ENCODE assay signal across 18 cellular contexts in the genomic region with DNA sequence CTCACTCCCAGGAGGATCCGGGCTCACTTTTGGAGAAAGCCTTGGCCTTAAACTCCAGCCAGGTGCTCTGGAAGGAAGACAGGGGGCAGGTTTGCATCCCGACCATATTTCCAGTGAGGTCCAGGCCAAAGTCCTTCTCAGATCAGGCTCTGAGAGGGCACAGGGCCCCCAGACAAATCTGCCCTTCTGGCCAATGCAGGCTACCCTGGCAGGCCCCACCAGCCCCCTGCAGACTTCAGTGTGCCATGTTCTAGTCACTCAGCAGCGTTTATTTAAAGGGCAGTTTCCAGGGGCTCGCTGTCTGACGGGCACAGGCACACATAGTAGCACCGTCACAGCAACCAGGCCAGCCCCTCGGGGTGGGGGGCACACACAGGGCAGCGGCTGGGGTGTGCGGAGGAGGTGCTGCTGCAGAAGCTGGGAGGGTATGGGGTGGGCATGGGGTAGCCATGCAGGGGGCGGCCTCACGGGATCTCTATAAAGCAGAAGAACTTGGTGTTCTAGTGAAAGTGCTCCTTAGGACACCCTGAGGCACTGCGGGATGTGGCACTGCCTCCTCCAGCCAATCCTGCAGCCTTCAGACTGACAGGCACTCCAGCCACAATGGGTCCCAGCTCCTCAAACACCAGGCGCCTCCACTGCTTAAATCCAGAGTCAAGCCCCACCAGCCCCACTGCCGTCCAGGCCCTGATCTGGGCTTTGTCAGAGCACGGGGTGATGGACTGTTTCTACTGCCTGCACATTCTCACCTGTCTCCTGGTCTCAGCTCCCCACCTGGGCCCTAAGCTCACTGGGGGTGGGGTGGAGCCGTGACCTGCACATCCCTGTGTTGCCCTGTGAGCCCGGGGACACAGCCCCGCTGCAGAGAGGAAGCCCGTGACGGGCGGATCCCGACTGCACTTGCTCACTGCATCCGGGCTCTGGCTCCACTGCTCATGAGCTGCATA. TPM values are rescaled to one million over a fixed set of nuclear protein-coding genes. Genes with fewer than 3 reads are reported as not detected.
A peak's percentile ranks its signal among the peaks of the same experiment; 100 is the strongest.
DNase-seq lines count a peak whose midpoint lies in the region; ATAC-seq and TF ChIP-seq lines count a peak whose summit lies in the region.
"Had no signal": no experiment of that assay in that cellular context is flagged by ENCODE, and none has a peak within 500 bp of the region (broad histone marks: within the 10 kb centered on the region; RNA-seq: fewer than 3 reads in every experiment).

No MANE protein-coding gene starts in this region.

- no peak overlapping the region for H2AK5ac ChIP-seq in H9 (ENCODE audit: insufficient read length, low read length)

- no peak overlapping the region for H4K91ac ChIP-seq in H9 (ENCODE audit: insufficient read length, low read depth, low read length)

- H3K27me3 ChIP-seq in right atrium auricular region, result no peaks in the 10 kb centered on the region
- H3K27me3 ChIP-seq in H9 (ENCODE audit: insufficient read depth, low read length), result no peaks in the 10 kb centered on the region
- H3K27me3 ChIP-seq: BLaER1 had no signal

- no peak overlapping the region for H2BK5ac ChIP-seq in H9 (ENCODE audit: insufficient read length, low read length)

- H3K9ac ChIP-seq in H9 (ENCODE audit: extremely low read depth, insufficient read length, low read length), result no peak overlapping the region
- H3K9ac ChIP-seq: BLaER1 had no signal

- H2BK120ac ChIP-seq in H9 (ENCODE audit: low read depth, low read length, poor library complexity, severe bottlenecking), result no peak overlapping the region

- H3K4me1 Mint-ChIP-seq in H9, result peaks cover 2% of the 10 kb centered on the region in 2 experiments; a peak in 2 of 4 replicates
- H3K4me1 Mint-ChIP-seq: CD8-positive, alpha-beta memory T cell had no signal

- no peak overlapping the region for H4K8ac ChIP-seq in H9 (replicated peaks; ENCODE audit: insufficient read length, low read depth, low read length)

- no peak overlapping the region for H3T11ph ChIP-seq in H9 (ENCODE audit: low read length)

- H3K4me3 ChIP-seq in right atrium auricular region, result no peak overlapping the region
- H3K4me3 ChIP-seq: A549, BLaER1 had no signal

- no peaks in the 10 kb centered on the region for H3K23me2 ChIP-seq in H9 (ENCODE audit: insufficient read length, low read depth, low read length, poor library complexity, severe bottlenecking)

- no peak overlapping the region for H4K5ac ChIP-seq in H9 (ENCODE audit: insufficient read length, low read depth, low read length)

- H3K4me1 ChIP-seq in right atrium auricular region (no peaks in the 10 kb centered on the region), H9 (ENCODE audit: insufficient read depth, low read length) (no peaks in the 10 kb centered on the region)
- H3K4me1 ChIP-seq: A549 had no signal

- H3K36me3 Mint-ChIP-seq in H9 (ENCODE audit: insufficient read depth in 1 of 3, low read depth in 3 of 3), result peaks cover 0 to 10% (median 5%) of the 10 kb centered on the region in 3 experiments; a peak in 3 of 7 replicates

- H3K4ac ChIP-seq in H9 (ENCODE audit: low read depth, low read length), result no peak overlapping the region

- H3K4me2 ChIP-seq in H9 (ENCODE audit: insufficient read depth, insufficient read length, low read length), result no peak overlapping the region
- H3K4me2 ChIP-seq: A549, BLaER1 had no signal

- no peak overlapping the region for H3K14ac ChIP-seq in H9 (ENCODE audit: insufficient read depth, low read length)

- TF ChIP-seq CTCF in right atrium auricular region (IDR thresholded peaks at IDR 0.05), result no peak
- TF ChIP-seq CTCF in H9 (conservative IDR thresholded peaks at IDR 0.05), result no peak

- ATAC-seq in left cardiac atrium, result no peak
- ATAC-seq in left lobe of liver, result no peak
- ATAC-seq in GM18861 (IDR thresholded peaks at IDR 0.05; ENCODE audit: unreplicated experiment), result no peak

- no peak overlapping the region for H2BK15ac ChIP-seq in H9 (ENCODE audit: low read depth, low read length)

- H3K9me3 ChIP-seq in right atrium auricular region, result no peaks in the 10 kb centered on the region
- no peaks in the 10 kb centered on the region for H3K9me3 ChIP-seq in H9 (ENCODE audit: control insufficient read depth, low read depth, low read length)
- H3K9me3 ChIP-seq: A549, BLaER1 had no signal

- no peak overlapping the region for H3K18ac ChIP-seq in H9 (ENCODE audit: insufficient read length, low read depth, low read length)

- intact Hi-C loops in left cardiac atrium (cut with DNase I), result no loop called here

- no peaks in the 10 kb centered on the region for H3K79me1 ChIP-seq in H9 (ENCODE audit: insufficient read depth, low read depth, low read length, poor library complexity, severe bottlenecking)

- H3K27ac ChIP-seq in right atrium auricular region (no peak overlapping the region), H9 (ENCODE audit: insufficient read length, low read depth, low read length) (no peak overlapping the region)
- H3K27ac ChIP-seq: A549, BLaER1 had no signal

- no peaks in the 10 kb centered on the region for H3K79me2 ChIP-seq in H9 (ENCODE audit: insufficient read depth, low read length)

- no peak overlapping the region for H3K4me3 Mint-ChIP-seq in H9
- H3K4me3 Mint-ChIP-seq: CD8-positive, alpha-beta memory T cell had no signal

- DNase-seq in right atrium auricular region (ENCODE audit: low spot score) (peak; percentile 49), left cardiac atrium (no peak), left lobe of liver (ENCODE audit: low spot score) (peak; percentile 42), NCI-H2196 treated with DMSO at 0.1 percent for 48 hours (lab: John Stamatoyannopoulos, UW; ENCODE audit: unreplicated experiment) (no peak), H9 (no peak)
- peak; percentile 32 for DNase-seq in activated CD8-positive, alpha-beta memory T cell treated with anti-CD3 and anti-CD28 coated beads, Interleukin-2, amount 50 U/mL, for 48 hours
- DNase-seq: EL, KBM-7, NCI-H1105 treated with DMSO at 0.1 percent for 48 hours, NCI-H1694, NCI-H2081 treated with DMSO at 0.1 percent for 48 hours, PC-3, RPMI8226, SIG-M5 had no signal

- no peaks in the 10 kb centered on the region for H4K20me1 ChIP-seq in H9 (ENCODE audit: control insufficient read depth, insufficient read depth, insufficient read length)
- H4K20me1 ChIP-seq: BLaER1 had no signal

- H3K36me3 ChIP-seq in right atrium auricular region, result peaks cover 32% of the 10 kb centered on the region

- no peak overlapping the region; a peak in 1 of 7 replicates for H3K27ac Mint-ChIP-seq in H9

- no peak overlapping the region for H2BK12ac ChIP-seq in H9 (ENCODE audit: insufficient read length, low read depth, low read length)

- H3K23ac ChIP-seq in H9 (ENCODE audit: insufficient read length, low read depth, low read length), result no peak overlapping the region

- H2BK20ac ChIP-seq in H9 (ENCODE audit: low read depth, low read length, poor library complexity, severe bottlenecking), result no peak overlapping the region

- no peaks in the 10 kb centered on the region for H3K9me3 Mint-ChIP-seq in H9
- H3K9me3 Mint-ChIP-seq: CD8-positive, alpha-beta memory T cell had no signal

- H2AFZ ChIP-seq in H9 (ENCODE audit: low read length), result no peak overlapping the region

- no CpG with 5 or more reads among the region's 23 CpGs for WGBS in H9 (ENCODE audit: extremely low coverage, insufficient read length, low lambda C conversion rate)

- H3K27me3 Mint-ChIP-seq in H9 (ENCODE audit: low read depth), result no peaks in the 10 kb centered on the region
- H3K27me3 Mint-ChIP-seq: CD8-positive, alpha-beta memory T cell had no signal

- H3K56ac ChIP-seq in H9 (ENCODE audit: insufficient read length, low read depth, low read length), result no peak overlapping the region

RNA-seq across cellular contexts. Expression of a gene that starts 9.6 kb away (rescaled TPM):
- total RNA-seq in right atrium auricular region (1 to 10 TPM; 1.8 to 5.2 TPM), left cardiac atrium (1 to 10 TPM; 6.1 to 6.6 TPM), left lobe of liver (5.4 TPM), H9 (2021) (2.1 and 5.3 TPM in 2 replicates)

RNA-seq across cellular contexts. Expression of a gene that starts 22.2 kb away (rescaled TPM):
- total RNA-seq in right atrium auricular region, result 10 to 100 TPM; 26.9 to 43.6 TPM
- 10 to 100 TPM; 28.7 to 29.4 TPM for total RNA-seq in left cardiac atrium
- 26.0 TPM for total RNA-seq in left lobe of liver
- 46.8 and 47.4 TPM in 2 replicates for total RNA-seq in H9 (2021)

Comparison
In these comparisons a context has a peak if more than half of its experiments do, and no peak if none do; other contexts are left out.
1. DNase-seq: peak in right atrium auricular region (single experiment), activated CD8-positive, alpha-beta memory T cell treated with anti-CD3 and anti-CD28 coated beads, Interleukin-2, amount 50 U/mL, for 48 hours (single experiment) and left lobe of liver (single experiment); none in left cardiac atrium (single experiment), NCI-H2196 treated with DMSO at 0.1 percent for 48 hours (single experiment) and H9 (single experiment).